ENCODE assay signal across 1 cellular context in genomic region chr17:8221663-8222379, GRCh38.
TF ChIP-seq lines count a peak whose summit lies in the region.

No MANE protein-coding gene starts in this region.

TF ChIP-seq in K562, 482 proteins besides CTCF, POLR2A, EP300 and RAD21 (continued from another document and continues in another):
- TF ChIP-seq ZNF655 (CRISPR knock-in tag; IDR thresholded peaks at IDR 0.05) (no peak), BACH1 (tag; IDR thresholded peaks at IDR 0.05) (no peak), PBX2 (CRISPR knock-in tag; IDR thresholded peaks at IDR 0.05; ENCODE audit: low read depth) (no peak), PBX2 (tag; conservative IDR thresholded peaks at IDR 0.05; ENCODE audit: low read depth) (no peak), TCF7L2 (IDR thresholded peaks at IDR 0.05; ENCODE audit: low read depth, low read length) (no peak), ZNF707 (CRISPR knock-in tag; conservative IDR thresholded peaks at IDR 0.05) (no peak), TRIM24 (IDR thresholded peaks at IDR 0.05) (peak in 1 of 2 experiments; percentile 2; a peak in 1 of 4 replicates), E2F8 (IDR thresholded peaks at IDR 0.05; ENCODE audit: low read depth, partially characterized antibody) (no peak), CREM (IDR thresholded peaks at IDR 0.05; ENCODE audit: low read depth) (0 out of 2 replicates have a peak, but pooled peaks have one; percentile 13), RFX5 (IDR thresholded peaks at IDR 0.05; ENCODE audit: low read depth, low read length) (peak; percentile 13; the same call in 1 of the 2 replicates), ZNF354B (CRISPR knock-in tag; IDR thresholded peaks at IDR 0.05) (no peak), ZNF124 (CRISPR knock-in tag; IDR thresholded peaks at IDR 0.05) (no peak), POLR3G (IDR thresholded peaks at IDR 0.05; ENCODE audit: extremely low read depth, insufficient read length, insufficient replicate concordance) (peak; percentile 66), RNF2 (IDR thresholded peaks at IDR 0.05) (peak; percentile 78; the same call in 1 of the 2 replicates), IRF9 (tag; IDR thresholded peaks at IDR 0.05) (no peak; the same call in 1 of the 2 replicates), HIVEP1 (CRISPR knock-in tag; IDR thresholded peaks at IDR 0.05) (no peak), E2F5 (CRISPR knock-in tag; IDR thresholded peaks at IDR 0.05) (no peak), ZNF449 (CRISPR knock-in tag; IDR thresholded peaks at IDR 0.05) (no peak), SAP30 (IDR thresholded peaks at IDR 0.05; ENCODE audit: borderline replicate concordance, insufficient read depth, low read depth, low read length, poor library complexity, severe bottlenecking) (no peak), CEBPB (tag; IDR thresholded peaks at IDR 0.05) (peak; percentile 79), SMARCC2 (IDR thresholded peaks at IDR 0.05; ENCODE audit: low read depth) (no peak), GABPB2 (CRISPR knock-in tag; conservative IDR thresholded peaks at IDR 0.05) (no peak), MAX (CRISPR knock-in tag; IDR thresholded peaks at IDR 0.05) (no peak), RBM39 (optimal IDR thresholded peaks at IDR 0.05; ENCODE audit: low read depth, low read length) (no peak), VEZF1 (CRISPR knock-in tag; IDR thresholded peaks at IDR 0.05) (peak; percentile 51), MEF2D (tag; conservative IDR thresholded peaks at IDR 0.05; ENCODE audit: low read depth) (no peak), LCOR (CRISPR knock-in tag; IDR thresholded peaks at IDR 0.05) (peak; percentile 45), TFAM (CRISPR knock-in tag; conservative IDR thresholded peaks at IDR 0.05) (no peak), ZNF764 (CRISPR knock-in tag; IDR thresholded peaks at IDR 0.05; ENCODE audit: low read depth) (0 out of 2 replicates have a peak, but pooled peaks have one; percentile 62), CHD4 (IDR thresholded peaks at IDR 0.05; ENCODE audit: insufficient read depth, insufficient replicate concordance, low read depth, low read length, poor library complexity, severe bottlenecking) (no peak), ZNF232 (CRISPR knock-in tag; IDR thresholded peaks at IDR 0.05) (no peak), SP1 (CRISPR knock-in tag; IDR thresholded peaks at IDR 0.05) (no peak), RBFOX2 (IDR thresholded peaks at IDR 0.05; ENCODE audit: low read depth, low read length) (peak; percentile 38; the same call in 1 of the 2 replicates), MNT (conservative IDR thresholded peaks at IDR 0.05) (no peak; a peak in 1 of 4 replicates), ZNF408 (CRISPR knock-in tag; IDR thresholded peaks at IDR 0.05; ENCODE audit: low read depth) (no peak), PHF20 (IDR thresholded peaks at IDR 0.05; ENCODE audit: partially characterized antibody) (no peak), FOXO4 (CRISPR knock-in tag; IDR thresholded peaks at IDR 0.05) (no peak), ZBTB5 (IDR thresholded peaks at IDR 0.05) (peak; percentile 34; the same call in 1 of the 2 replicates), RBM22 (IDR thresholded peaks at IDR 0.05; ENCODE audit: low read depth, low read length, poor library complexity, severe bottlenecking) (no peak), POLR2H (tag; IDR thresholded peaks at IDR 0.05; ENCODE audit: low read depth) (peak; percentile 99), NCOA6 (IDR thresholded peaks at IDR 0.05) (0 out of 2 replicates have a peak, but pooled peaks have one; percentile 27), POLR3A (IDR thresholded peaks at IDR 0.05; ENCODE audit: borderline replicate concordance, extremely low read depth, insufficient read depth, insufficient read length) (peak; percentile 88), ZBED1 (IDR thresholded peaks at IDR 0.05) (0 out of 2 replicates have a peak, but pooled peaks have one; percentile 13), CSDE1 (IDR thresholded peaks at IDR 0.05) (peak in 1 of 2 experiments; percentile 61; a peak in 2 of 4 replicates), ZBTB2 (IDR thresholded peaks at IDR 0.05) (no peak)
